In the genomic region with DNA sequence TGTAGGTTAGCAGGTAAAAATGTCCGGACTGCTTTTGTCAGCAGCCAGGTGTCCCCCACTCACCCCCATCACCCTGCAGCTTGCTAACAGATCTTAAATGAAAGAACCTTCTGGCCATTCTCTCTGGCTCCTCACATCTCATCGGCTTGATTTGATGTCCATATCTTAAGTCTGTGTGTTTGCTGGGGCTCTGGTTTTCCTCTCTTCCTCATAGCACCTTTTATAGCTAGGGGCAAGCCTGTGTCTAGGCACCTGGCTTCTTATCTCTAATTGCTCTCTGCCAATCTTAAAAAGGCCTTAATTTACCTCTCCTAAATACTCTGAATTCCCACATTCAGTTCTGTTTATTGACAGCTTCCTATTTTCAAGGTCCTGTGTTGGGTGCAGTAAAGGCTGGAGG, we compare ENCODE assay signal across 24 cellular contexts.
DNase-seq lines count a peak whose midpoint lies in the region; ATAC-seq and TF ChIP-seq lines count a peak whose summit lies in the region.
"Had no signal": no experiment of that assay in that cellular context is flagged by ENCODE, and none has a peak within 500 bp of the region (broad histone marks: within the 10 kb centered on the region; RNA-seq: fewer than 3 reads in every experiment).

No MANE protein-coding gene starts in this region.

- H3K27me3 Mint-ChIP-seq in glutamatergic neuron (ENCODE audit: unreplicated experiment) (peaks cover 8% of the 10 kb centered on the region), osteocyte (ENCODE audit: unreplicated experiment) (no peaks in the 10 kb centered on the region)

- H3K36me3 ChIP-seq in cardiac muscle cell (no peaks in the 10 kb centered on the region), mucosa of descending colon (ENCODE audit: low read depth) (no peaks in the 10 kb centered on the region)
- H3K36me3 ChIP-seq: SJCRH30 had no signal

- H3K27ac Mint-ChIP-seq in glutamatergic neuron (ENCODE audit: unreplicated experiment) (peak overlapping the region; percentile 54), osteocyte (ENCODE audit: unreplicated experiment) (no peak overlapping the region)

- H3K4me1 ChIP-seq in cardiac muscle cell (ENCODE audit: low read depth) = peaks cover 69% of the 10 kb centered on the region
- H3K4me1 ChIP-seq in right cardiac atrium (ENCODE audit: control insufficient read depth, insufficient read depth, low read length) = no peaks in the 10 kb centered on the region
- peaks cover 22% of the 10 kb centered on the region for H3K4me1 ChIP-seq in mucosa of descending colon (ENCODE audit: low read depth)

- H3K27me3 ChIP-seq in cardiac muscle cell (no peaks in the 10 kb centered on the region), right cardiac atrium (ENCODE audit: control insufficient read depth, insufficient read depth) (no peaks in the 10 kb centered on the region)
- H3K27me3 ChIP-seq: SJCRH30 had no signal

- ATAC-seq in right cardiac atrium (no peak), mucosa of descending colon (peak; percentile 68), HG02885 (IDR thresholded peaks at IDR 0.05; ENCODE audit: poor library complexity, unreplicated experiment) (no peak), HG03196 (IDR thresholded peaks at IDR 0.05; ENCODE audit: unreplicated experiment) (no peak)
- ATAC-seq: HCT116, HepG2, Right ventricle myocardium inferior had no signal

- DNase-seq in cardiac muscle cell (ENCODE audit: low read depth in 1 of 2, low spot score in 1 of 2) (peak in 1 of 2 donors; percentile 57), right cardiac atrium (no peak), glutamatergic neuron (no peak), mucosa of descending colon (peak in 1 of 3 donors; percentile 35), osteocyte (ENCODE audit: extremely low spot score, unreplicated experiment) (no peak)
- DNase-seq: 8988T, ACHN, DMS153, GOT3, Karpas-422, NCI-H1092, NCI-H1436, NCI-H187, NCI-H2081 treated with DMSO at 0.1 percent for 48 hours, NCI-H2171, NCI-H226, NCI-H774, PC-9, SJCRH30 had no signal

- no peaks in the 10 kb centered on the region for H3K9me3 Mint-ChIP-seq in glutamatergic neuron (ENCODE audit: unreplicated experiment)
- no peaks in the 10 kb centered on the region for H3K9me3 Mint-ChIP-seq in osteocyte (ENCODE audit: unreplicated experiment)

- 76% methylated on average over 2 of the region's 2 CpGs for WGBS in right cardiac atrium

- H3K4me3 ChIP-seq in cardiac muscle cell = no peak overlapping the region
- no peak overlapping the region for H3K4me3 ChIP-seq in right cardiac atrium (ENCODE audit: low read length)
- no peak overlapping the region for H3K4me3 ChIP-seq in mucosa of descending colon
- H3K4me3 ChIP-seq: PC-9, SJCRH30 had no signal

- H3K36me3 Mint-ChIP-seq in glutamatergic neuron (ENCODE audit: unreplicated experiment) = no peaks in the 10 kb centered on the region
- no peaks in the 10 kb centered on the region for H3K36me3 Mint-ChIP-seq in osteocyte (ENCODE audit: unreplicated experiment)

- H3K4me3 Mint-ChIP-seq in glutamatergic neuron (ENCODE audit: unreplicated experiment) (no peak overlapping the region), osteocyte (ENCODE audit: unreplicated experiment) (no peak overlapping the region)

- intact Hi-C loops in right cardiac atrium (cut with DNase I) (no loop called here), mucosa of descending colon (cut with DNase I, micrococcal nuclease) (no loop called here)

- H3K4me1 Mint-ChIP-seq in glutamatergic neuron (ENCODE audit: low read depth, unreplicated experiment) (peaks cover 36% of the 10 kb centered on the region), osteocyte (ENCODE audit: unreplicated experiment) (peaks cover 30% of the 10 kb centered on the region)

- H3K27ac ChIP-seq in cardiac muscle cell = peak overlapping the region; percentile 80
- no peak overlapping the region for H3K27ac ChIP-seq in right cardiac atrium (ENCODE audit: low read length)
- H3K27ac ChIP-seq: PC-9, SJCRH30 had no signal

- H3K9me3 ChIP-seq in cardiac muscle cell (ENCODE audit: low read depth) = no peaks in the 10 kb centered on the region
- no peaks in the 10 kb centered on the region for H3K9me3 ChIP-seq in right cardiac atrium (ENCODE audit: control insufficient read depth, low read length)
- no peaks in the 10 kb centered on the region for H3K9me3 ChIP-seq in mucosa of descending colon
- H3K9me3 ChIP-seq: SJCRH30 had no signal

- TF ChIP-seq CTCF in cardiac muscle cell (IDR thresholded peaks at IDR 0.05; ENCODE audit: low read depth, low read length) (no peak), glutamatergic neuron (IDR thresholded peaks at IDR 0.05; ENCODE audit: partially characterized antibody, unreplicated experiment) (no peak), mucosa of descending colon (IDR thresholded peaks at IDR 0.05) (no peak), osteocyte (IDR thresholded peaks at IDR 0.05) (no peak)
